8 cellular contexts compared by ENCODE assay signal in genomic region chr7:104945599-104945956, GRCh38.
A peak's percentile ranks its signal among the peaks of the same experiment; 100 is the strongest.
DNase-seq lines count a peak whose midpoint lies in the region; ATAC-seq and TF ChIP-seq lines count a peak whose summit lies in the region.

No MANE protein-coding gene starts in this region.

- POLR2A ChIA-PET in activated CD4-positive, alpha-beta memory T cell treated with anti-CD3 and anti-CD28 coated beads for 36 hours (lab: Charles Lee): interaction anchor here (1.1 to 7.1 kb wide), 6 partner anchors 11 to 79 kb away, joined by 3 to 251 read pairs (median 32); partner anchors contain the start of gene KMT2E

- 0 out of 2 replicates have a peak overlapping the region, but pooled peaks have one; percentile 1 for H3K9ac ChIP-seq in HUES48 (ENCODE audit: low read depth, low read length)

- H3K36me3 ChIP-seq in HUES48 (ENCODE audit: control insufficient read depth, insufficient read depth, low read length): no peaks in the 10 kb centered on the region
- H3K36me3 ChIP-seq in gastroesophageal sphincter: no peaks in the 10 kb centered on the region

- CTCF ChIA-PET in activated CD4-positive, alpha-beta memory T cell treated with anti-CD3 and anti-CD28 coated beads for 36 hours (lab: Charles Lee): interaction anchor here (1.1 to 1.3 kb wide), 4 partner anchors 11 to 484 kb away, joined by 3 to 8 read pairs (median 4); no protein-coding TSS in a partner anchor

- H3K4me3 ChIP-seq in HUES48 (ENCODE audit: low read depth, low read length) (no peak overlapping the region), gastroesophageal sphincter (no peak overlapping the region), skin epidermis (peak overlapping the region in 1 of 7 experiments; percentile 2)

- no peak for DNase-seq in activated CD4-positive, alpha-beta memory T cell treated with anti-CD3 and anti-CD28 coated beads for 36 hours
- DNase-seq in AG20443 (ENCODE audit: low spot score) (no peak), ureter (ENCODE audit: low spot score) (no peak), NCI-H226 (no peak)

- peaks cover 9% of the 10 kb centered on the region; the same call in 1 of the 2 replicates for H3K4me1 ChIP-seq in HUES48 (ENCODE audit: control insufficient read depth, insufficient read depth, low read length)
- peaks cover 0 to 40% (median 6%) of the 10 kb centered on the region in 3 donors for H3K4me1 ChIP-seq in gastroesophageal sphincter

- no peaks in the 10 kb centered on the region for H3K27me3 ChIP-seq in HUES48 (ENCODE audit: control insufficient read depth, insufficient read depth, low read length)
- H3K27me3 ChIP-seq in gastroesophageal sphincter: no peaks in the 10 kb centered on the region

- peaks cover under 1% of the 10 kb centered on the region for H3K9me3 Mint-ChIP-seq in activated CD4-positive, alpha-beta memory T cell treated with anti-CD3 and anti-CD28 coated beads for 36 hours

- H3K4me3 Mint-ChIP-seq in activated CD4-positive, alpha-beta memory T cell treated with anti-CD3 and anti-CD28 coated beads for 36 hours: peak overlapping the region; percentile 89

- H3K4me1 Mint-ChIP-seq in activated CD4-positive, alpha-beta memory T cell treated with anti-CD3 and anti-CD28 coated beads for 36 hours (ENCODE audit: low read depth): peaks cover 57% of the 10 kb centered on the region

- no peaks in the 10 kb centered on the region for H3K27me3 Mint-ChIP-seq in activated CD4-positive, alpha-beta memory T cell treated with anti-CD3 and anti-CD28 coated beads for 36 hours

- no peak for TF ChIP-seq CTCF in gastroesophageal sphincter (IDR thresholded peaks at IDR 0.05)

- H3K36me3 Mint-ChIP-seq in activated CD4-positive, alpha-beta memory T cell treated with anti-CD3 and anti-CD28 coated beads for 36 hours: peaks cover 50% of the 10 kb centered on the region

- H3K9me3 ChIP-seq in HUES48 (ENCODE audit: control insufficient read depth, insufficient read depth, low read length) (no peaks in the 10 kb centered on the region), gastroesophageal sphincter (no peaks in the 10 kb centered on the region)

- ATAC-seq in gastroesophageal sphincter (no peak), HG03159 (IDR thresholded peaks at IDR 0.05; ENCODE audit: unreplicated experiment) (no peak)

- intact Hi-C loops in activated CD4-positive, alpha-beta memory T cell treated with anti-CD3 and anti-CD28 coated beads for 36 hours (cut with micrococcal nuclease): loop anchor here (1.0 to 10.0 kb wide), 8 partner anchors 12 to 1601 kb away; partner anchors contain the start of genes DNAJC2, NAMPT and PSMC2

- no peak for TF ChIP-seq EP300 in gastroesophageal sphincter (IDR thresholded peaks at IDR 0.05)

- no peak for TF ChIP-seq POLR2A in gastroesophageal sphincter (IDR thresholded peaks at IDR 0.05)

- H3K27ac ChIP-seq in HUES48 (ENCODE audit: low read depth, low read length) (peak overlapping the region; percentile 83), gastroesophageal sphincter (peak overlapping the region; percentile 79 to 88 (median 88)), skin epidermis (peak overlapping the region; percentile 31 to 99 (median 93))

- peak overlapping the region; percentile 98 for H3K27ac Mint-ChIP-seq in activated CD4-positive, alpha-beta memory T cell treated with anti-CD3 and anti-CD28 coated beads for 36 hours
